1 cellular context compared by ENCODE assay signal in genomic region chr20:5118220-5119142, GRCh38.
TF ChIP-seq lines count a peak whose summit lies in the region.

No MANE protein-coding gene starts in this region.

TF ChIP-seq in HepG2, 621 proteins besides CTCF, POLR2A, EP300 and RAD21:
- TF ChIP-seq MEF2D (CRISPR knock-in tag; IDR thresholded peaks at IDR 0.05) (no peak), ZNF367 (CRISPR knock-in tag; IDR thresholded peaks at IDR 0.05; ENCODE audit: borderline replicate concordance) (no peak), HDAC2 (CRISPR knock-in tag; IDR thresholded peaks at IDR 0.05) (0 out of 2 replicates have a peak, but pooled peaks have one; percentile 20), NCOA1 (CRISPR knock-in tag; IDR thresholded peaks at IDR 0.05) (no peak), ZSCAN12 (CRISPR knock-in tag; IDR thresholded peaks at IDR 0.05) (0 out of 2 replicates have a peak, but pooled peaks have one; percentile 57), RBM22 (optimal IDR thresholded peaks at IDR 0.05; ENCODE audit: low read length) (peak; percentile 50), STAT6 (CRISPR knock-in tag; IDR thresholded peaks at IDR 0.05; ENCODE audit: borderline replicate concordance) (0 out of 2 replicates have a peak, but pooled peaks have one; percentile 14), MTA3 (CRISPR knock-in tag; IDR thresholded peaks at IDR 0.05) (no peak), TBL1XR1 (IDR thresholded peaks at IDR 0.05; ENCODE audit: borderline replicate concordance, low read length, partially characterized antibody) (no peak), FOXA1 (IDR thresholded peaks at IDR 0.05) (no peak), FOXA1 (CRISPR knock-in tag; IDR thresholded peaks at IDR 0.05) (peak; percentile 15; the same call in 1 of the 2 replicates), TGIF2 (CRISPR knock-in tag; IDR thresholded peaks at IDR 0.05) (0 out of 2 replicates have a peak, but pooled peaks have one; percentile 51), ATRX (CRISPR knock-in tag; IDR thresholded peaks at IDR 0.05; ENCODE audit: borderline replicate concordance) (no peak), ZNF33A (CRISPR knock-in tag; IDR thresholded peaks at IDR 0.05; ENCODE audit: borderline replicate concordance) (0 out of 2 replicates have a peak, but pooled peaks have one; percentile 11), NONO (IDR thresholded peaks at IDR 0.05) (no peak), NONO (CRISPR knock-in tag; conservative IDR thresholded peaks at IDR 0.05) (no peak), EEA1 (CRISPR knock-in tag; IDR thresholded peaks at IDR 0.05; ENCODE audit: borderline replicate concordance) (no peak), PLRG1 (conservative IDR thresholded peaks at IDR 0.05) (no peak), SAP130 (CRISPR knock-in tag; IDR thresholded peaks at IDR 0.05; ENCODE audit: low read depth) (peak; percentile 67), FOXJ3 (CRISPR knock-in tag; IDR thresholded peaks at IDR 0.05; ENCODE audit: borderline replicate concordance) (0 out of 2 replicates have a peak, but pooled peaks have one; percentile 17), ZBTB25 (CRISPR knock-in tag; IDR thresholded peaks at IDR 0.05) (peak; percentile 19; the same call in 1 of the 2 replicates), SMAD9 (CRISPR knock-in tag; IDR thresholded peaks at IDR 0.05) (no peak), KDM4B (CRISPR knock-in tag; IDR thresholded peaks at IDR 0.05) (no peak), MLLT10 (CRISPR knock-in tag; IDR thresholded peaks at IDR 0.05) (peak; percentile 17), KAT2B (IDR thresholded peaks at IDR 0.05; ENCODE audit: borderline replicate concordance, low read depth, low read length) (no peak), ZNF44 (CRISPR knock-in tag; IDR thresholded peaks at IDR 0.05) (0 out of 2 replicates have a peak, but pooled peaks have one; percentile 1), AHR (CRISPR knock-in tag; IDR thresholded peaks at IDR 0.05) (peak; percentile 74; the same call in 1 of the 2 replicates), FOXA3 (CRISPR knock-in tag; IDR thresholded peaks at IDR 0.05) (peak; percentile 51), ZBTB49 (CRISPR knock-in tag; IDR thresholded peaks at IDR 0.05; ENCODE audit: borderline replicate concordance) (no peak)
- TF ChIP-seq, protein P1, sequence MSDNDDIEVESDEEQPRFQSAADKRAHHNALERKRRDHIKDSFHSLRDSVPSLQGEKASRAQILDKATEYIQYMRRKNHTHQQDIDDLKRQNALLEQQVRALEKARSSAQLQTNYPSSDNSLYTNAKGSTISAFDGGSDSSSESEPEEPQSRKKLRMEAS (IDR thresholded peaks at IDR 0.05), result 0 out of 2 replicates have a peak, but pooled peaks have one; percentile 27
